In the genomic region with DNA sequence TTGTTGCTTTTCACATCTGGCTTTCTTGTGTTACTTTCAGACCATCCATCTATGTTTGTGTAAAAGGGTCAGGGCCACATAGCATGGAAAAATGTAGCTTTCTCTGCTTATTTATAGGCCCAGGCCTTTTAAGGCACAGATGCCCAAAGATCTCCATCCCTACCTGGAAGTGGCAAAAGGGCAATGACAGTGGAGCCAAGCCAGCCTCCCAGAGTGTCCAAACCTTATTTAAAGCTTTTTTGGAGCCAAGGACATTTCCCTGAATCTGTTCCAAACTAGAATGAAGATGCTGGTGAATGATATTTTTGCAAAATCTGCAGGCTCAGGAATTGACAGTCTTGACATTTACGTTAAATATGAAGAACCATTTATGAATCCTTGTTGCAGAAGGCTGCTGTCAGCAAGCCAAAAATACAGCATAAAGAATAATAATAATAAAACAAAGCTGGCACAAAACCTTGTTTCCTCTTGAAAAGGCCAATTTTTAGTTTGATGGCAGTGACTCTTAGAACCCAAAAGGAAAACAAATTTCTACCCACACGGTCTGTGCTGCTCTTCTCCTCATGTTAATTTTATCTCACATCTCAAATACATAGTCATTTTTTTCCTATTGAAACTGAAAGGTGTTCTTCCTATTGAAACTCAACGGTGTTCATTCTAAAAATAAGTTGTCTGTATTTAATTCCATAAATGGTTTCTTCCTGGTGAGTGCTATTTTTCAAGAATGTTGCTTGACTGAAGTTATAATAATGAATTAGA, we compare ENCODE assay signal across 18 cellular contexts.
"Had no signal": no experiment of that assay in that cellular context is flagged by ENCODE, and none has a peak within 500 bp of the region (broad histone marks: within the 10 kb centered on the region; RNA-seq: fewer than 3 reads in every experiment).

No MANE protein-coding gene starts in this region.

- H3K4me3 ChIP-seq: breast epithelium, esophagus squamous epithelium, gastrocnemius medialis, tibial artery had no signal

- H3K27me3 Mint-ChIP-seq: activated B cell treated with CpG ODN at 0.5 μM for 24 hours; activated CD4-positive, alpha-beta T cell treated with anti-CD3 and anti-CD28 coated beads, Interleukin-2, amount 10 ng/mL, durations not matched to agents 7 days and 5 days; naive thymus-derived CD8-positive, alpha-beta T cell; progenitor cell of endocrine pancreas had no signal

- H3K4me1 ChIP-seq: breast epithelium, esophagus squamous epithelium, gastrocnemius medialis had no signal

- H3K36me3 Mint-ChIP-seq: mesothelial cell of epicardium had no signal

- H3K27ac ChIP-seq: breast epithelium, esophagus squamous epithelium, gastrocnemius medialis, tibial artery had no signal

- H3K4me3 Mint-ChIP-seq: activated B cell treated with CpG ODN at 0.5 μM for 24 hours; activated CD4-positive, alpha-beta T cell treated with anti-CD3 and anti-CD28 coated beads, Interleukin-2, amount 10 ng/mL, durations not matched to agents 7 days and 5 days; endodermal cell; mesothelial cell of epicardium; naive thymus-derived CD8-positive, alpha-beta T cell had no signal

- DNase-seq: activated B cell treated with CpG ODN at 0.5 μM for 24 hours; activated CD4-positive, alpha-beta T cell treated with anti-CD3 and anti-CD28 coated beads, Interleukin-2, amount 10 ng/mL, durations not matched to agents 7 days and 5 days; activated effector memory CD4-positive, alpha-beta T cell treated with anti-CD3 and anti-CD28 coated beads, Interleukin-2, amount 50 U/mL, for 16 hours; activated naive CD4-positive, alpha-beta T cell treated with anti-CD3 and anti-CD28 coated beads, Interleukin-2, amount 50 U/mL, for 16 hours; activated T-cell treated with anti-CD3 and anti-CD28 coated beads, Interleukin-2, amount 50 U/mL, for 1 hour; cortex of kidney; endodermal cell; esophagus squamous epithelium; gastrocnemius medialis; hippocampal formation; left ventricle myocardium superior; mammary epithelial cell; naive thymus-derived CD8-positive, alpha-beta T cell; stimulated activated naive CD4-positive, alpha-beta T cell; tibial artery had no signal

- H3K9me3 ChIP-seq: breast epithelium, esophagus squamous epithelium, tibial artery had no signal

- H3K27ac Mint-ChIP-seq: activated B cell treated with CpG ODN at 0.5 μM for 24 hours; activated CD4-positive, alpha-beta T cell treated with anti-CD3 and anti-CD28 coated beads, Interleukin-2, amount 10 ng/mL, durations not matched to agents 7 days and 5 days; endodermal cell; mesothelial cell of epicardium; naive thymus-derived CD8-positive, alpha-beta T cell; progenitor cell of endocrine pancreas had no signal

- ATAC-seq: gastrocnemius medialis; left ventricle myocardium superior; naive thymus-derived CD8-positive, alpha-beta T cell had no signal

- H3K4me1 Mint-ChIP-seq: activated B cell treated with CpG ODN at 0.5 μM for 24 hours, endodermal cell, mesothelial cell of epicardium had no signal

- H3K27me3 ChIP-seq: esophagus squamous epithelium, tibial artery had no signal

- H3K36me3 ChIP-seq: breast epithelium, esophagus squamous epithelium, gastrocnemius medialis, tibial artery had no signal
